Comparison of ENCODE assay signal across 1 cellular context in the genomic region with DNA sequence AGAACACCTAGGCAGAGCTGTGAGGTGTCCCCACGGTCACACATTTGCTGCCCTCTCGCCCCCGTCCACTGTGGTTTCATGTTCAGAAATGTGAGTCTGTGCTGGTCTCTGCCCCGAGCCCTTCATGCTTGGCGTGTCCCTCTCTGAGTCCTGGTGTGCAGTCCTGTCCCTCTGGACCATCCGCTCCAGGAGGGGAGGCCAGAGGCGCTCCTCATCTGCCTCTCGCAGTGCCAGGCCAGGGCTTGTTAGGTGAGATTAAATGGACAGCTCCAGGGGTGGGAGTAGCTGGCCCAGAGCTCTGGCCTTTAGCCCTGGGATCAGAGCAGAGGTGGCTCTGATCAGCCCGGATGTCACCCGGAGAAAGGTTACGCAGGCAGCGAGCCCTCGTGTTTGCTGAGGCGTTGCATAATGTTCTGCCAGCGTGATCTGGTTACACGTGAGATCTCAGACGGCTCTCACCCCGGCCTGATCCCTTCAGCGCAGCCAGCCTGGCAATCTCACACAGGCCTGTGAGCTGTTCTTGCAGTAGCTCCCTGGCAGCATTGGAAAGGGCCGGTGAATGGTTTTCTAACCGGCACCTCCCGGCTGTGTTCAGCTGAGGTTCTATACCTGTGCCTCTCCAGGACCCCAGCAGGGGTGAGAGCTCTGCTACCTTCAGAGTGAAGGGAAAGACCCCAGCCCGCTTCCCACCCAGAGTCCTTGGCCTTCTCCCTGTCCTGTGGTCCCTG.
TF ChIP-seq lines count a peak whose summit lies in the region.

No MANE protein-coding gene starts in this region.

TF ChIP-seq in liver, 16 proteins besides CTCF, POLR2A, EP300 and RAD21 (continued from another document):
- TF ChIP-seq, protein P1, sequence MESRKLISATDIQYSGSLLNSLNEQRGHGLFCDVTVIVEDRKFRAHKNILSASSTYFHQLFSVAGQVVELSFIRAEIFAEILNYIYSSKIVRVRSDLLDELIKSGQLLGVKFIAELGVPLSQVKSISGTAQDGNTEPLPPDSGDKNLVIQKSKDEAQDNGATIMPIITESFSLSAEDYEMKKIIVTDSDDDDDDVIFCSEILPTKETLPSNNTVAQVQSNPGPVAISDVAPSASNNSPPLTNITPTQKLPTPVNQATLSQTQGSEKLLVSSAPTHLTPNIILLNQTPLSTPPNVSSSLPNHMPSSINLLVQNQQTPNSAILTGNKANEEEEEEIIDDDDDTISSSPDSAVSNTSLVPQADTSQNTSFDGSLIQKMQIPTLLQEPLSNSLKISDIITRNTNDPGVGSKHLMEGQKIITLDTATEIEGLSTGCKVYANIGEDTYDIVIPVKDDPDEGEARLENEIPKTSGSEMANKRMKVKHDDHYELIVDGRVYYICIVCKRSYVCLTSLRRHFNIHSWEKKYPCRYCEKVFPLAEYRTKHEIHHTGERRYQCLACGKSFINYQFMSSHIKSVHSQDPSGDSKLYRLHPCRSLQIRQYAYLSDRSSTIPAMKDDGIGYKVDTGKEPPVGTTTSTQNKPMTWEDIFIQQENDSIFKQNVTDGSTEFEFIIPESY (IDR thresholded peaks at IDR 0.05), result peak; percentile 82
- TF ChIP-seq SP1 (IDR thresholded peaks at IDR 0.05), result peak; percentile 96
- TF ChIP-seq HNF4A (conservative IDR thresholded peaks at IDR 0.05), result peak; percentile 85 to 89
- TF ChIP-seq FOXA2 (IDR thresholded peaks at IDR 0.05), result no peak
- TF ChIP-seq, protein P2, sequence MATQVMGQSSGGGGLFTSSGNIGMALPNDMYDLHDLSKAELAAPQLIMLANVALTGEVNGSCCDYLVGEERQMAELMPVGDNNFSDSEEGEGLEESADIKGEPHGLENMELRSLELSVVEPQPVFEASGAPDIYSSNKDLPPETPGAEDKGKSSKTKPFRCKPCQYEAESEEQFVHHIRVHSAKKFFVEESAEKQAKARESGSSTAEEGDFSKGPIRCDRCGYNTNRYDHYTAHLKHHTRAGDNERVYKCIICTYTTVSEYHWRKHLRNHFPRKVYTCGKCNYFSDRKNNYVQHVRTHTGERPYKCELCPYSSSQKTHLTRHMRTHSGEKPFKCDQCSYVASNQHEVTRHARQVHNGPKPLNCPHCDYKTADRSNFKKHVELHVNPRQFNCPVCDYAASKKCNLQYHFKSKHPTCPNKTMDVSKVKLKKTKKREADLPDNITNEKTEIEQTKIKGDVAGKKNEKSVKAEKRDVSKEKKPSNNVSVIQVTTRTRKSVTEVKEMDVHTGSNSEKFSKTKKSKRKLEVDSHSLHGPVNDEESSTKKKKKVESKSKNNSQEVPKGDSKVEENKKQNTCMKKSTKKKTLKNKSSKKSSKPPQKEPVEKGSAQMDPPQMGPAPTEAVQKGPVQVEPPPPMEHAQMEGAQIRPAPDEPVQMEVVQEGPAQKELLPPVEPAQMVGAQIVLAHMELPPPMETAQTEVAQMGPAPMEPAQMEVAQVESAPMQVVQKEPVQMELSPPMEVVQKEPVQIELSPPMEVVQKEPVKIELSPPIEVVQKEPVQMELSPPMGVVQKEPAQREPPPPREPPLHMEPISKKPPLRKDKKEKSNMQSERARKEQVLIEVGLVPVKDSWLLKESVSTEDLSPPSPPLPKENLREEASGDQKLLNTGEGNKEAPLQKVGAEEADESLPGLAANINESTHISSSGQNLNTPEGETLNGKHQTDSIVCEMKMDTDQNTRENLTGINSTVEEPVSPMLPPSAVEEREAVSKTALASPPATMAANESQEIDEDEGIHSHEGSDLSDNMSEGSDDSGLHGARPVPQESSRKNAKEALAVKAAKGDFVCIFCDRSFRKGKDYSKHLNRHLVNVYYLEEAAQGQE (IDR thresholded peaks at IDR 0.05), result peak; percentile 90
- TF ChIP-seq NR2F2 (IDR thresholded peaks at IDR 0.05), result peak; percentile 92
- TF ChIP-seq, protein P3, sequence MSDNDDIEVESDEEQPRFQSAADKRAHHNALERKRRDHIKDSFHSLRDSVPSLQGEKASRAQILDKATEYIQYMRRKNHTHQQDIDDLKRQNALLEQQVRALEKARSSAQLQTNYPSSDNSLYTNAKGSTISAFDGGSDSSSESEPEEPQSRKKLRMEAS (IDR thresholded peaks at IDR 0.05), result peak; percentile 76
- TF ChIP-seq FOXA1 (IDR thresholded peaks at IDR 0.05), result peak; percentile 82
